ENCODE assay signal across 7 cellular contexts in genomic region chr20:44208165-44208564, GRCh38.
DNase-seq lines count a peak whose midpoint lies in the region; ATAC-seq and TF ChIP-seq lines count a peak whose summit lies in the region.

No MANE protein-coding gene starts in this region.

- ATAC-seq in GM18517 (IDR thresholded peaks at IDR 0.05; ENCODE audit: unreplicated experiment) = no peak

- peaks cover 49% of the 10 kb centered on the region for H3K36me3 ChIP-seq in DOHH2 (ENCODE audit: control insufficient read depth, low read length)
- 0 out of 2 replicates have a peak, but pooled peaks cover 2% of the 10 kb centered on the region for H3K36me3 ChIP-seq in MM.1S (replicated peaks; ENCODE audit: insufficient read depth, low read length)

- H3K79me2 ChIP-seq in DOHH2 (ENCODE audit: control insufficient read depth, low read length) (peaks cover 65% of the 10 kb centered on the region), MM.1S (ENCODE audit: low read length) (peaks cover 78% of the 10 kb centered on the region)

- no peak for DNase-seq in MM.1S
- DNase-seq in epithelial cell of esophagus (ENCODE audit: low read depth) = no peak
- no peak for DNase-seq in retinal pigment epithelial cell (ENCODE audit: low read depth)
- DNase-seq in LoVo (ENCODE audit: low spot score) = no peak
- no peak for DNase-seq in posterior cingulate gyrus

- H3K27ac ChIP-seq in DOHH2 (ENCODE audit: low read depth, low read length) (no peak overlapping the region), MM.1S (ENCODE audit: low read length) (no peak overlapping the region)

- H3K9ac ChIP-seq in MM.1S (ENCODE audit: low read length) = no peak overlapping the region

- H3K4me1 ChIP-seq in DOHH2 (ENCODE audit: control insufficient read depth, low read length) (peaks cover 34% of the 10 kb centered on the region), MM.1S (ENCODE audit: low read length) (peaks cover 14% of the 10 kb centered on the region; the same call in 1 of the 2 replicates)

- H3K27me3 ChIP-seq in DOHH2 (ENCODE audit: control insufficient read depth, low read length) (no peaks in the 10 kb centered on the region), MM.1S (replicated peaks; ENCODE audit: insufficient read depth, low read length) (no peaks in the 10 kb centered on the region)

- no peaks in the 10 kb centered on the region for H3F3A ChIP-seq in DOHH2 (ENCODE audit: control insufficient read depth, insufficient read depth)
- peaks cover 12% of the 10 kb centered on the region for H3F3A ChIP-seq in MM.1S (ENCODE audit: insufficient read depth, low read length)

- peak overlapping the region; percentile 91 for H3K4me3 ChIP-seq in DOHH2 (ENCODE audit: low read length)
- H3K4me3 ChIP-seq in MM.1S (ENCODE audit: low read length) = no peak overlapping the region
- H3K4me3 ChIP-seq in epithelial cell of esophagus (ENCODE audit: low read length) = peak overlapping the region; percentile 94
- H3K4me3 ChIP-seq in retinal pigment epithelial cell (ENCODE audit: low read length) = peak overlapping the region; percentile 92

- no peaks in the 10 kb centered on the region for H3K9me2 ChIP-seq in DOHH2 (replicated peaks; ENCODE audit: control insufficient read depth, low read length)
- H3K9me2 ChIP-seq in MM.1S (replicated peaks; ENCODE audit: insufficient read depth, low read length) = no peaks in the 10 kb centered on the region

- H2AFZ ChIP-seq in MM.1S (ENCODE audit: low read length) = no peak overlapping the region

- intact Hi-C loops in posterior cingulate gyrus (cut with DNase I) = no loop called here

- H4K20me1 ChIP-seq in DOHH2 (ENCODE audit: control insufficient read depth, insufficient read depth, low read depth, low read length) (peaks cover 20% of the 10 kb centered on the region), MM.1S (ENCODE audit: insufficient read depth, low read length) (peaks cover 16% of the 10 kb centered on the region)

- H3K4me2 ChIP-seq in DOHH2 (ENCODE audit: low read length) (peak overlapping the region; percentile 97), MM.1S (ENCODE audit: low read depth, low read length) (peak overlapping the region; percentile 86)

- H3K9me3 ChIP-seq in DOHH2 (ENCODE audit: control insufficient read depth, insufficient read depth, low read length) (no peaks in the 10 kb centered on the region), MM.1S (replicated peaks; ENCODE audit: insufficient read depth, low read length) (no peaks in the 10 kb centered on the region)

- TF ChIP-seq CTCF in DOHH2 (IDR thresholded peaks at IDR 0.05; ENCODE audit: low read depth, low read length, poor library complexity, severe bottlenecking) (no peak), MM.1S (IDR thresholded peaks at IDR 0.05; ENCODE audit: low read length) (no peak), epithelial cell of esophagus (IDR thresholded peaks at IDR 0.05; ENCODE audit: insufficient read depth, low read depth, low read length, missing control alignments) (no peak), retinal pigment epithelial cell (conservative IDR thresholded peaks at IDR 0.05; ENCODE audit: low read depth, low read length) (no peak)
